Comparison of ENCODE assay signal across 30 cellular contexts in the genomic region with DNA sequence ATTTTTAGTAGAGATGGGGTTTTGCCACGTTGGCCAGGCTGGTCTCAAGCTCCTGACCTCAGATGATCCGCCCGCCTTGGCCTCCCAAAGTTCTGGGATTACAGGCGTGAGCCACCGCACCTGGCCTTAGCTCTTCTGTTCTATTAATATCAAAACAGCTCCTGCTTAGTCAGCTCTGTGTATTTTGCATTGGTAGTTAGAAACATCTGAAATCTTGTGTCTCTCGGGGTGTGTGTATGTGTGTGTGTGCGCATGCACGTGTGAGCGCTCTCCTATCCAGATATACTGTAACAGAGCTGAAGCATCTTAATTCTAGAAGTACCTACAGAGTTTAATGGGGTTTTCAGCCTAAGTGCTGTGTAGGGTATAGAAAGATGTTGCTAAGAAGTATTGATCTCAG. TPM values are rescaled to one million over a fixed set of nuclear protein-coding genes. Genes with fewer than 3 reads are reported as not detected.
A peak's percentile ranks its signal among the peaks of the same experiment; 100 is the strongest.
DNase-seq lines count a peak whose midpoint lies in the region; ATAC-seq and TF ChIP-seq lines count a peak whose summit lies in the region.
"Had no signal": no experiment of that assay in that cellular context is flagged by ENCODE, and none has a peak within 500 bp of the region (broad histone marks: within the 10 kb centered on the region; RNA-seq: fewer than 3 reads in every experiment).

No MANE protein-coding gene starts in this region.

- H3K9me3 ChIP-seq in adipocyte (ENCODE audit: control insufficient read depth, low read length) (no peaks in the 10 kb centered on the region), sigmoid colon (no peaks in the 10 kb centered on the region)
- H3K9me3 ChIP-seq: A549, heart right ventricle, right atrium auricular region, spleen had no signal

- no peak overlapping the region for H3K4ac ChIP-seq in mesendoderm (ENCODE audit: low read depth, low read length)

- no peaks in the 10 kb centered on the region for H3K79me1 ChIP-seq in mesendoderm (ENCODE audit: low read length)

- H3K18ac ChIP-seq in mesendoderm (ENCODE audit: low read length): no peak overlapping the region

- TF ChIP-seq POLR2A in sigmoid colon (IDR thresholded peaks at IDR 0.05): no peak

- peaks cover 38% of the 10 kb centered on the region for H3K4me1 ChIP-seq in adipocyte (ENCODE audit: control insufficient read depth, insufficient read depth, low read length)
- H3K4me1 ChIP-seq in mesendoderm (ENCODE audit: control insufficient read depth, low read depth, low read length): peaks cover 9% of the 10 kb centered on the region
- H3K4me1 ChIP-seq in sigmoid colon: peaks cover 0 to 78% (median 58%) of the 10 kb centered on the region in 4 donors
- H3K4me1 ChIP-seq: A549 had no signal

- ATAC-seq in GM18907 (IDR thresholded peaks at IDR 0.05; ENCODE audit: unreplicated experiment) (no peak), HG03342 (IDR thresholded peaks at IDR 0.05; ENCODE audit: unreplicated experiment) (no peak)
- no peak for ATAC-seq in activated T-helper 17 cell treated with anti-CD3 and anti-CD28 coated beads, Interleukin-2, amount 50 U/mL, for 72 hours (replicated peaks)
- ATAC-seq: A549; natural killer cell treated with Interleukin-12 subunit alpha and Interleukin-12 subunit beta and Interleukin-15 and Interleukin-18, amount 100 ng/mL, for 72 hours; stimulated activated naive CD8-positive, alpha-beta T cell treated with anti-CD3 and anti-CD28 coated beads, Interleukin-15, amount 100 ng/mL, for 72 hours had no signal

- no peak overlapping the region for H2AK5ac ChIP-seq in mesendoderm (ENCODE audit: low read length)

- H3K9ac ChIP-seq in adipocyte (ENCODE audit: low read length) (peak overlapping the region; percentile 66), mesendoderm (ENCODE audit: low read length) (no peak overlapping the region)

- intact Hi-C loops in sigmoid colon (cut with DNase I): no loop called here

- H3K79me2 ChIP-seq in mesendoderm (ENCODE audit: control insufficient read depth, insufficient read depth, low read length): no peaks in the 10 kb centered on the region

- no peak overlapping the region for H3K56ac ChIP-seq in mesendoderm (ENCODE audit: low read length)

- H3K4me3 Mint-ChIP-seq in IgD-negative memory B cell: peak overlapping the region in 2 of 4 donors; percentile 34 to 43
- no peak overlapping the region for H3K4me3 Mint-ChIP-seq in activated T-helper 17 cell treated with anti-CD3 and anti-CD28 coated beads, Interleukin-2, amount 50 U/mL, for 72 hours
- H3K4me3 Mint-ChIP-seq: CD4-positive, alpha-beta T cell; H9; natural killer cell treated with Interleukin-12 subunit alpha and Interleukin-12 subunit beta and Interleukin-15 and Interleukin-18, amount 100 ng/mL, for 72 hours; stimulated activated naive CD8-positive, alpha-beta T cell treated with anti-CD3 and anti-CD28 coated beads, Interleukin-15, amount 100 ng/mL, for 72 hours; WTC11 had no signal

- no peak overlapping the region for H4K8ac ChIP-seq in mesendoderm (ENCODE audit: low read depth, low read length)

- no peak overlapping the region for H2BK120ac ChIP-seq in mesendoderm (ENCODE audit: low read depth, low read length)

- no CpG with 5 or more reads among the region's 9 CpGs for WGBS in mesendoderm (ENCODE audit: extremely low coverage, insufficient coverage, low lambda C conversion rate)
- 91 to 94% methylated on average over 9 of the region's 9 CpGs for WGBS in sigmoid colon, 2 donors

- H3K9me3 Mint-ChIP-seq in IgD-negative memory B cell: no peaks in the 10 kb centered on the region
- no peaks in the 10 kb centered on the region for H3K9me3 Mint-ChIP-seq in activated T-helper 17 cell treated with anti-CD3 and anti-CD28 coated beads, Interleukin-2, amount 50 U/mL, for 72 hours
- H3K9me3 Mint-ChIP-seq: CD4-positive, alpha-beta T cell; H9; natural killer cell treated with Interleukin-12 subunit alpha and Interleukin-12 subunit beta and Interleukin-15 and Interleukin-18, amount 100 ng/mL, for 72 hours; stimulated activated naive CD8-positive, alpha-beta T cell treated with anti-CD3 and anti-CD28 coated beads, Interleukin-15, amount 100 ng/mL, for 72 hours had no signal

- no peak overlapping the region for H3K4me3 ChIP-seq in adipocyte (ENCODE audit: low read length)
- H3K4me3 ChIP-seq in mesendoderm (ENCODE audit: low read length): no peak overlapping the region
- no peak overlapping the region for H3K4me3 ChIP-seq in sigmoid colon
- H3K4me3 ChIP-seq: A549, heart right ventricle, right atrium auricular region, SK-N-MC, spleen had no signal

- H2BK5ac ChIP-seq in mesendoderm (ENCODE audit: low read length): no peak overlapping the region

- DNase-seq in adipocyte (ENCODE audit: low read depth) (no peak), mesendoderm (no peak), sigmoid colon (no peak), globus pallidus (ENCODE audit: low spot score) (no peak)
- DNase-seq: activated CD4-positive, alpha-beta T cell treated with anti-CD3 and anti-CD28 coated beads, Interleukin-2, amount 50 U/mL, for 1 hour; activated gamma-delta T cell; activated T-cell treated with anti-CD3 and anti-CD28 coated beads, Interleukin-2, amount 50 U/mL, for 1 hour; AML-193; CD4-positive, alpha-beta T cell; central memory CD4-positive, alpha-beta T cell; cortex of kidney; effector memory CD4-positive, alpha-beta T cell; EL; H9; heart right ventricle; NCI-H1092; NCI-H1694 treated with DMSO at 0.1 percent for 48 hours; NCI-H2171; spleen; stimulated activated CD4-positive, alpha-beta T cell treated with anti-CD3 and anti-CD28 coated beads, Interleukin-2, amount 100 ng/mL, for 24 hours; stimulated activated naive CD8-positive, alpha-beta T cell treated with anti-CD3 and anti-CD28 coated beads, Interleukin-15, amount 100 ng/mL, for 72 hours had no signal

- no peaks in the 10 kb centered on the region for H3K36me3 ChIP-seq in adipocyte (ENCODE audit: control insufficient read depth, insufficient read depth, low read length, severe bottlenecking)
- no peaks in the 10 kb centered on the region for H3K36me3 ChIP-seq in mesendoderm (ENCODE audit: control insufficient read depth, insufficient read depth, low read length)
- H3K36me3 ChIP-seq in sigmoid colon: peaks cover 0 to 6% (median 2%) of the 10 kb centered on the region in 4 donors
- H3K36me3 ChIP-seq: right atrium auricular region had no signal

- H4K5ac ChIP-seq in mesendoderm (ENCODE audit: low read length): no peak overlapping the region

- peaks cover 66 to 69% (median 66%) of the 10 kb centered on the region in 3 donors for H3K4me1 Mint-ChIP-seq in IgD-negative memory B cell
- H3K4me1 Mint-ChIP-seq in activated T-helper 17 cell treated with anti-CD3 and anti-CD28 coated beads, Interleukin-2, amount 50 U/mL, for 72 hours: peaks cover 19% of the 10 kb centered on the region

- H3K27ac ChIP-seq in mesendoderm (ENCODE audit: low read depth, low read length) (no peak overlapping the region), sigmoid colon (peak overlapping the region; percentile 83 to 88 (median 84))
- H3K27ac ChIP-seq: A549, SK-N-MC had no signal

- TF ChIP-seq EP300 in sigmoid colon (IDR thresholded peaks at IDR 0.05): no peak

- H3K23ac ChIP-seq in mesendoderm (ENCODE audit: low read length): no peak overlapping the region

- H3K27me3 Mint-ChIP-seq in IgD-negative memory B cell: no peaks in the 10 kb centered on the region
- peaks cover 7% of the 10 kb centered on the region for H3K27me3 Mint-ChIP-seq in activated T-helper 17 cell treated with anti-CD3 and anti-CD28 coated beads, Interleukin-2, amount 50 U/mL, for 72 hours
- H3K27me3 Mint-ChIP-seq: CD4-positive, alpha-beta T cell; natural killer cell treated with Interleukin-12 subunit alpha and Interleukin-12 subunit beta and Interleukin-15 and Interleukin-18, amount 100 ng/mL, for 72 hours had no signal

- H3K36me3 Mint-ChIP-seq in IgD-negative memory B cell: peaks cover 27% of the 10 kb centered on the region
- no peaks in the 10 kb centered on the region for H3K36me3 Mint-ChIP-seq in activated T-helper 17 cell treated with anti-CD3 and anti-CD28 coated beads, Interleukin-2, amount 50 U/mL, for 72 hours (ENCODE audit: low read depth)

- H3K4me2 ChIP-seq in mesendoderm (ENCODE audit: low read length): no peak overlapping the region
- H3K4me2 ChIP-seq: A549 had no signal

- TF ChIP-seq CTCF in sigmoid colon (IDR thresholded peaks at IDR 0.05): no peak

- peak overlapping the region; percentile 30 to 83 (median 33) for H3K27ac Mint-ChIP-seq in IgD-negative memory B cell
- no peak overlapping the region for H3K27ac Mint-ChIP-seq in activated T-helper 17 cell treated with anti-CD3 and anti-CD28 coated beads, Interleukin-2, amount 50 U/mL, for 72 hours
- H3K27ac Mint-ChIP-seq: CD4-positive, alpha-beta T cell; WTC11 had no signal

- H3K27me3 ChIP-seq in adipocyte (replicated peaks; ENCODE audit: control insufficient read depth, insufficient read depth, low read length) (no peaks in the 10 kb centered on the region), mesendoderm (ENCODE audit: insufficient read depth, low read length, poor library complexity) (no peaks in the 10 kb centered on the region), sigmoid colon (no peaks in the 10 kb centered on the region)
- H3K27me3 ChIP-seq: right atrium auricular region, spleen had no signal

- H2BK15ac ChIP-seq in mesendoderm (replicated peaks; ENCODE audit: low read depth): peak overlapping the region; percentile 29

RNA-seq across cellular contexts. Expression of a gene that starts 33.7 kb away (rescaled TPM):
- polyA plus RNA-seq in IgD-negative memory B cell: 16.8 TPM
- 1.9 TPM for polyA plus RNA-seq in mesendoderm (2013, experiment 1 of 2)
- polyA plus RNA-seq in mesendoderm (2013, experiment 2 of 2): 1.9 TPM
- total RNA-seq in sigmoid colon: 100 to 1,000 TPM in 1 of 4 donors, 10 to 100 TPM in 3; 67.9 to 100 (median 70.2) TPM
- 1 to 10 TPM in 2 of 3 donors, under 1 TPM in 1; 0.69 to 3.7 (median 1.2) TPM for polyA plus RNA-seq in sigmoid colon
- 1 to 10 TPM; 2.2 to 7.6 TPM for total RNA-seq in activated T-helper 17 cell treated with anti-CD3 and anti-CD28 coated beads, Interleukin-2, amount 50 U/mL, for 72 hours

Comparison
In these comparisons a context has a peak if more than half of its experiments do, and no peak if none do; other contexts are left out.
1. RNA of a gene that starts 33.7 kb away (total RNA-seq): 67.9 to 100 TPM in sigmoid colon; 2.2 to 7.6 TPM in activated T-helper 17 cell treated with anti-CD3 and anti-CD28 coated beads, Interleukin-2, amount 50 U/mL, for 72 hours; every median in the first group is over 4 times any median in the second.